ENCODE assay signal across 10 cellular contexts in the genomic region with DNA sequence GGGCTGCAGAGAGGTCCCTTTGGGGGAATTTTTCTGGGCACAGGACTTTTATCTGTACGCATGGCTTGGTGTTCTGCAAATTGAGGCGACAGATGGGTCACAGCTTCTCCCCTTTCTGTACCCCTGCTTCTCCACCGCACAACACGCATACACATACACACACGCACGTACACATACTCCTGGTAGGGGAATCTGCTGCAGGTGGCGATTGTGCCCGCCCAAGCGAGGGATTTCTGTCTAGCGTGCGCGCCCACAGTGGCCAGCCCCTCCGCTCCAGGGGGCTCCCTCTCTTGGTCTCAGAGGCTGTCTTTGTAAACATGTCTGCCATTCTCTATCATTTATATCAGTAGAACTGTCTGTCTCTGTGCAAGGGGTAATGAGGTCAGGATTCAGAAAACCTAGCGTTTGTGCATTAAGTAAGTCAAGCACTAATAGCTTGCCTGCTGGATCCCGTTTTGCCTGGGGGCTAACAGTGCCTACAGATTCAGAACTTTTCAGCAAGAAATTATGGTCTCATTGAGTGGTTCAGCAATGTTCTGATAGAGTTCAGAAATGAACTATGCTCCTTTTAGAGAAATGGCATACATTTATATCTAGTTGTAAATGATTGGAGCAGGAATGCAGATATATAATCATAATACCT. TPM values are rescaled to one million over a fixed set of nuclear protein-coding genes. Genes with fewer than 3 reads are reported as not detected.
DNase-seq lines count a peak whose midpoint lies in the region; ATAC-seq and TF ChIP-seq lines count a peak whose summit lies in the region.
"Had no signal": no experiment of that assay in that cellular context is flagged by ENCODE, and none has a peak within 500 bp of the region (broad histone marks: within the 10 kb centered on the region; RNA-seq: fewer than 3 reads in every experiment).

No MANE protein-coding gene starts in this region.

- TF ChIP-seq CTCF in colonic mucosa (IDR thresholded peaks at IDR 0.05) (no peak), left lung (IDR thresholded peaks at IDR 0.05) (no peak), tibial nerve (IDR thresholded peaks at IDR 0.05) (no peak)

- intact Hi-C loops in colonic mucosa (cut with DNase I), result no loop called here
- intact Hi-C loops in left lung (cut with DNase I), result no loop called here

- DNase-seq in NCI-H146 (lab: John Stamatoyannopoulos, UW), result peak; percentile 9
- DNase-seq in NCI-H146 treated with DMSO at 0.1 percent for 48 hours (lab: John Stamatoyannopoulos, UW; ENCODE audit: unreplicated experiment), result no peak
- no peak for DNase-seq in colonic mucosa
- peak in 1 of 2 donors; percentile 37 for DNase-seq in left lung
- no peak for DNase-seq in tibial nerve (ENCODE audit: low spot score in 2 of 2)
- DNase-seq in activated CD4-positive, CD25-positive, alpha-beta regulatory T cell (lab: John Stamatoyannopoulos, UW), result no peak
- DNase-seq in activated CD8-positive, alpha-beta memory T cell treated with anti-CD3 and anti-CD28 coated beads, Interleukin-2, amount 50 U/mL, for 4 hours, result no peak
- DNase-seq: activated CD8-positive, alpha-beta memory T cell treated with anti-CD3 and anti-CD28 coated beads, Interleukin-2, amount 10 ng/mL, durations not matched to agents 7 days and 5 days had no signal

- peak overlapping the region; percentile 11 for H3K4me3 ChIP-seq in colonic mucosa
- peak overlapping the region; percentile 8 to 23 for H3K4me3 ChIP-seq in left lung
- peak overlapping the region; percentile 30 to 63 (median 45) for H3K4me3 ChIP-seq in tibial nerve

- peak; percentile 22 for ATAC-seq in left lung
- no peak for ATAC-seq in GM18907 (IDR thresholded peaks at IDR 0.05; ENCODE audit: unreplicated experiment)
- ATAC-seq: activated CD8-positive, alpha-beta memory T cell treated with anti-CD3 and anti-CD28 coated beads, Interleukin-2, amount 10 ng/mL, durations not matched to agents 7 days and 5 days had no signal

- H3K36me3 ChIP-seq in colonic mucosa (no peaks in the 10 kb centered on the region), left lung (no peaks in the 10 kb centered on the region), tibial nerve (no peaks in the 10 kb centered on the region)

- H3K4me1 ChIP-seq in colonic mucosa (no peaks in the 10 kb centered on the region), left lung (peaks cover 0 to 12% of the 10 kb centered on the region in 2 donors), tibial nerve (peaks cover 0 to 36% (median 0%) of the 10 kb centered on the region in 4 donors)

- peaks cover 38% of the 10 kb centered on the region for H3K27me3 ChIP-seq in colonic mucosa
- peaks cover 48 to 69% of the 10 kb centered on the region in 2 donors for H3K27me3 ChIP-seq in left lung
- peaks cover 0 to 34% of the 10 kb centered on the region in 2 donors for H3K27me3 ChIP-seq in tibial nerve

- no peak overlapping the region for H3K9ac ChIP-seq in colonic mucosa (ENCODE audit: low read depth in 2 of 2, low read length in 2 of 2)

- no peak overlapping the region for H3K27ac ChIP-seq in colonic mucosa
- H3K27ac ChIP-seq in left lung, result no peak overlapping the region
- peak overlapping the region in 1 of 4 donors; percentile 46 for H3K27ac ChIP-seq in tibial nerve

- WGBS in tibial nerve, 2 donors, result 5 to 10% methylated on average over 14 to 15 of the region's 15 CpGs

- no peak for TF ChIP-seq EP300 in tibial nerve (IDR thresholded peaks at IDR 0.05)

- no peak for TF ChIP-seq POLR2A in tibial nerve (IDR thresholded peaks at IDR 0.05)

- H3K9me3 ChIP-seq in colonic mucosa (no peaks in the 10 kb centered on the region), left lung (no peaks in the 10 kb centered on the region), tibial nerve (no peaks in the 10 kb centered on the region)

RNA-seq across cellular contexts. Expression of gene GRID2, which starts 2.2 kb away (rescaled TPM):
- total RNA-seq in colonic mucosa (not detected), left lung (under 1 TPM; 0.15 to 0.16 TPM), tibial nerve (under 1 TPM in 1 of 4 donors, not detected in 3; 0.63 TPM)
- total RNA-seq: activated CD8-positive, alpha-beta memory T cell treated with anti-CD3 and anti-CD28 coated beads, Interleukin-2, amount 10 ng/mL, durations not matched to agents 7 days and 5 days; subcutaneous adipose tissue had no signal
